16 cellular contexts compared by ENCODE assay signal in genomic region chr3:31903686-31904431, GRCh38.
A peak's percentile ranks its signal among the peaks of the same experiment; 100 is the strongest.
DNase-seq lines count a peak whose midpoint lies in the region; ATAC-seq and TF ChIP-seq lines count a peak whose summit lies in the region.
"Had no signal": no experiment of that assay in that cellular context is flagged by ENCODE, and none has a peak within 500 bp of the region (broad histone marks: within the 10 kb centered on the region; RNA-seq: fewer than 3 reads in every experiment).

No MANE protein-coding gene starts in this region.

- in situ Hi-C loops in IMR-90 (cut with MboI; ENCODE audit: low sequenced_read_pairs) = no loop called here

- H2BK15ac ChIP-seq in IMR-90 (ENCODE audit: low read depth, low read length) = no peak overlapping the region

- no peak overlapping the region for H2BK5ac ChIP-seq in IMR-90 (ENCODE audit: low read depth, low read length, poor library complexity, severe bottlenecking)

- H3K4me3 Mint-ChIP-seq in activated B cell treated with CpG ODN at 0.5 μM for 24 hours = peak overlapping the region; percentile 50
- peak overlapping the region; percentile 28 to 83 (median 72) for H3K4me3 Mint-ChIP-seq in naive B cell
- H3K4me3 Mint-ChIP-seq: central memory CD8-positive, alpha-beta T cell; type B pancreatic cell had no signal

- no peak overlapping the region for H3K9ac ChIP-seq in IMR-90 (ENCODE audit: low read depth, low read length)

- no peak overlapping the region for H2BK20ac ChIP-seq in IMR-90 (ENCODE audit: low read depth, low read length)

- no peak overlapping the region for H3K56ac ChIP-seq in IMR-90 (ENCODE audit: extremely low read depth, insufficient read depth, low read length)

- peak overlapping the region; percentile 75 for H3K27ac Mint-ChIP-seq in activated B cell treated with CpG ODN at 0.5 μM for 24 hours
- peak overlapping the region in 5 of 6 donors; percentile 44 to 94 (median 89) for H3K27ac Mint-ChIP-seq in naive B cell
- H3K27ac Mint-ChIP-seq: type B pancreatic cell had no signal

- no peaks in the 10 kb centered on the region for H3K9me3 ChIP-seq in IMR-90 (ENCODE audit: control insufficient read depth, insufficient read depth, low read length)
- H3K9me3 ChIP-seq in effector memory CD4-positive, alpha-beta T cell (ENCODE audit: control insufficient read depth, low read length) = no peaks in the 10 kb centered on the region

- H3K27me3 ChIP-seq in IMR-90 (ENCODE audit: control insufficient read depth, insufficient read depth, low read length) = no peaks in the 10 kb centered on the region
- H3K27me3 ChIP-seq in effector memory CD4-positive, alpha-beta T cell (replicated peaks; ENCODE audit: control insufficient read depth, insufficient read depth, low read length, poor library complexity, severe bottlenecking) = no peaks in the 10 kb centered on the region
- H3K27me3 ChIP-seq: hepatocyte had no signal

- no peaks in the 10 kb centered on the region for H3K9me3 Mint-ChIP-seq in activated B cell treated with CpG ODN at 0.5 μM for 24 hours
- H3K9me3 Mint-ChIP-seq in naive B cell = no peaks in the 10 kb centered on the region
- H3K9me3 Mint-ChIP-seq: central memory CD8-positive, alpha-beta T cell; type B pancreatic cell had no signal

- no peak overlapping the region for H4K5ac ChIP-seq in IMR-90 (ENCODE audit: low read depth, low read length)

- TF ChIP-seq CTCF in IMR-90 (conservative IDR thresholded peaks at IDR 0.05; ENCODE audit: low read depth, low read length) (no peak), activated B cell treated with CpG ODN at 0.5 μM for 24 hours (IDR thresholded peaks at IDR 0.05) (no peak)

- CTCF ChIA-PET in IMR-90 (lab: Yijun Ruan, JAX) = no interaction called here
- CTCF ChIA-PET in activated B cell treated with CpG ODN at 0.5 μM for 24 hours (lab: Charles Lee) = no interaction called here

- dilution Hi-C loops in IMR-90 (cut with HindIII; ENCODE audit: low sequenced_read_pairs, unreplicated experiment) = no loop called here

- no peak overlapping the region for H3K4me2 ChIP-seq in IMR-90 (ENCODE audit: low read depth, low read length)
- H3K4me2 ChIP-seq: hepatocyte had no signal

- intact Hi-C loops in IMR-90 (cut with micrococcal nuclease) (no loop called here), activated B cell treated with CpG ODN at 0.5 μM for 24 hours (cut with micrococcal nuclease) (no loop called here)

- H2AK9ac ChIP-seq in IMR-90 (replicated peaks; ENCODE audit: low read depth, low read length, poor library complexity) = no peak overlapping the region

- DNase-seq in NCI-H1092 treated with DMSO at 0.1 percent for 48 hours (lab: John Stamatoyannopoulos, UW) = peak; percentile 23
- no peak for DNase-seq in NCI-H1092 (lab: John Stamatoyannopoulos, UW)
- no peak for DNase-seq in IMR-90
- DNase-seq in activated B cell treated with CpG ODN at 0.5 μM for 24 hours = no peak
- DNase-seq in naive B cell = no peak
- no peak for DNase-seq in effector memory CD4-positive, alpha-beta T cell
- no peak for DNase-seq in hypothalamus (lab: John Stamatoyannopoulos, UW)
- no peak for DNase-seq in NCI-H1105 treated with DMSO at 0.1 percent for 48 hours (lab: John Stamatoyannopoulos, UW)
- DNase-seq: activated naive CD4-positive, alpha-beta T cell; NCI-H187 treated with DMSO at 0.1 percent for 48 hours; nucleus accumbens; OCI-M1; stimulated activated CD4-positive, alpha-beta T cell treated with anti-CD3 and anti-CD28 coated beads, Interleukin-15, amount 100 ng/mL, for 24 hours had no signal

- BruUV-seq in IMR-90 (replicated peaks; lab: Mats Ljungman, UMichigan) = no TSS peak

- no peak overlapping the region for H3K18ac ChIP-seq in IMR-90 (ENCODE audit: low read depth, low read length)

- WGBS in IMR-90 (ENCODE audit: extremely low coverage in 2 of 2, insufficient read length in 1 of 2), 2 experiments = 84% methylated on average over 3 of the region's 7 CpGs; no CpG with 5 or more reads in 1 of the 2 experiments

- H2AFZ ChIP-seq in IMR-90 (replicated peaks; ENCODE audit: low read length, poor library complexity) = peak overlapping the region; percentile 35
- H2AFZ ChIP-seq: hepatocyte had no signal

- H3K4me1 ChIP-seq in IMR-90 (ENCODE audit: control insufficient read depth, insufficient read depth, low read length) = no peaks in the 10 kb centered on the region
- no peaks in the 10 kb centered on the region for H3K4me1 ChIP-seq in effector memory CD4-positive, alpha-beta T cell (ENCODE audit: control insufficient read depth, insufficient read depth, low read length, poor library complexity, severe bottlenecking)

- H3K27ac ChIP-seq in IMR-90 (ENCODE audit: insufficient read depth, low read length) = no peak overlapping the region
- H3K27ac ChIP-seq in effector memory CD4-positive, alpha-beta T cell (ENCODE audit: insufficient read depth, low read length, poor library complexity, severe bottlenecking) = no peak overlapping the region
- H3K27ac ChIP-seq: hepatocyte had no signal

- H3K36me3 Mint-ChIP-seq in activated B cell treated with CpG ODN at 0.5 μM for 24 hours (ENCODE audit: low read depth) (peaks cover 11% of the 10 kb centered on the region), naive B cell (peaks cover 0 to 7% of the 10 kb centered on the region in 2 donors)

- no peak overlapping the region for H2AK5ac ChIP-seq in IMR-90 (ENCODE audit: low read depth, low read length)

- H3K36me3 ChIP-seq in IMR-90 (ENCODE audit: control insufficient read depth, insufficient read depth, low read length) = no peaks in the 10 kb centered on the region
- no peaks in the 10 kb centered on the region for H3K36me3 ChIP-seq in effector memory CD4-positive, alpha-beta T cell (ENCODE audit: control insufficient read depth, insufficient read depth, low read length)

- no peak overlapping the region for H3K4me3 ChIP-seq in IMR-90 (ENCODE audit: insufficient read depth, low read depth, low read length)
- H3K4me3 ChIP-seq in effector memory CD4-positive, alpha-beta T cell (ENCODE audit: insufficient read depth, low read depth, low read length, poor library complexity, severe bottlenecking) = no peak overlapping the region
- H3K4me3 ChIP-seq: hepatocyte had no signal

- TF ChIP-seq POLR2A in IMR-90 (IDR thresholded peaks at IDR 0.05; ENCODE audit: low read depth, low read length) = no peak

- peaks cover 2 to 7% of the 10 kb centered on the region in 2 experiments; a peak in 2 of 4 replicates for H3K79me1 ChIP-seq in IMR-90 (ENCODE audit: low read depth in 1 of 2, low read length in 2 of 2)

- POLR2A ChIA-PET in IMR-90 (lab: Charles Lee; ENCODE audit: unreplicated experiment) (no interaction called here), activated B cell treated with CpG ODN at 0.5 μM for 24 hours (lab: Charles Lee) (interaction anchor here (0.7 to 1.3 kb wide), 2 partner anchors 14 to 79 kb away, joined by 3 to 6 read pairs; no protein-coding TSS in a partner anchor)

- ATAC-seq in IMR-90 (ENCODE audit: low read depth) (no peak), activated B cell treated with CpG ODN at 0.5 μM for 24 hours (ENCODE audit: low read depth) (peak; percentile 59), naive B cell (ENCODE audit: low read depth in 2 of 2) (peak; percentile 78 to 91)

- H4K20me1 ChIP-seq in IMR-90 (ENCODE audit: insufficient read depth, low read length) = no peaks in the 10 kb centered on the region

- no peaks in the 10 kb centered on the region; the same call in 1 of the 2 replicates for H3K9me1 ChIP-seq in IMR-90 (ENCODE audit: insufficient read depth, low read length)

- H3K27me3 Mint-ChIP-seq in activated B cell treated with CpG ODN at 0.5 μM for 24 hours (no peaks in the 10 kb centered on the region), naive B cell (no peaks in the 10 kb centered on the region)
- H3K27me3 Mint-ChIP-seq: type B pancreatic cell had no signal

- no peak overlapping the region for H4K8ac ChIP-seq in IMR-90 (ENCODE audit: low read depth in 2 of 2, low read length in 2 of 2)

- no peak overlapping the region for H4K91ac ChIP-seq in IMR-90 (ENCODE audit: insufficient read depth, low read depth, low read length)

- H3K4me1 Mint-ChIP-seq in activated B cell treated with CpG ODN at 0.5 μM for 24 hours (peaks cover 90% of the 10 kb centered on the region), naive B cell (peaks cover 67 to 84% (median 81%) of the 10 kb centered on the region in 3 donors)
- H3K4me1 Mint-ChIP-seq: central memory CD8-positive, alpha-beta T cell had no signal

- no peak overlapping the region for H3K4ac ChIP-seq in IMR-90 (ENCODE audit: low read depth, low read length)

- no peak for TF ChIP-seq RAD21 in IMR-90 (IDR thresholded peaks at IDR 0.05; ENCODE audit: low read length)

- no peak overlapping the region for H3K14ac ChIP-seq in IMR-90 (replicated peaks; ENCODE audit: low read depth, low read length)

- no peak overlapping the region for H2BK120ac ChIP-seq in IMR-90 (ENCODE audit: low read depth, low read length)

- H3K23ac ChIP-seq in IMR-90 (ENCODE audit: low read depth, low read length) = no peak overlapping the region

TF ChIP-seq in IMR-90, 13 proteins besides CTCF, POLR2A, EP300 and RAD21 (continues in another document):
- TF ChIP-seq MAFK (IDR thresholded peaks at IDR 0.05; ENCODE audit: low read depth, low read length) (no peak), MXI1 (IDR thresholded peaks at IDR 0.05; ENCODE audit: borderline replicate concordance, low read depth, low read length) (no peak), CHD1 (IDR thresholded peaks at IDR 0.05; ENCODE audit: low read depth, low read length) (no peak), NFE2L2 (IDR thresholded peaks at IDR 0.05; ENCODE audit: low read depth, low read length) (no peak), SMC3 (IDR thresholded peaks at IDR 0.05; ENCODE audit: low read depth, low read length) (no peak), USF2 (IDR thresholded peaks at IDR 0.05; ENCODE audit: low read depth, low read length) (no peak), BHLHE40 (IDR thresholded peaks at IDR 0.05; ENCODE audit: low read depth, low read length) (no peak), RCOR1 (IDR thresholded peaks at IDR 0.05; ENCODE audit: insufficient replicate concordance, low read length) (no peak), MAZ (IDR thresholded peaks at IDR 0.05; ENCODE audit: borderline replicate concordance, low read depth, low read length) (no peak), FOS (IDR thresholded peaks at IDR 0.05; ENCODE audit: low read depth, low read length) (no peak), CEBPB (IDR thresholded peaks at IDR 0.05; ENCODE audit: low read depth, low read length) (no peak), RFX5 (IDR thresholded peaks at IDR 0.05; ENCODE audit: low read depth, low read length) (no peak)
